Comparison of ENCODE assay signal across 1 cellular context in genomic region chr17:75846701-75847594, GRCh38.
TF ChIP-seq lines count a peak whose summit lies in the region.

No MANE protein-coding gene starts in this region.

TF ChIP-seq in HepG2, 621 proteins besides CTCF, POLR2A, EP300 and RAD21 (continued from another document):
- TF ChIP-seq SSRP1 (CRISPR knock-in tag; IDR thresholded peaks at IDR 0.05): peak; percentile 73; the same call in 1 of the 2 replicates
- no peak for TF ChIP-seq PRDM4 (CRISPR knock-in tag; IDR thresholded peaks at IDR 0.05; ENCODE audit: borderline replicate concordance)
- no peak for TF ChIP-seq GABPA (IDR thresholded peaks at IDR 0.05; ENCODE audit: low read depth, low read length)
- TF ChIP-seq GABPA (CRISPR knock-in tag; IDR thresholded peaks at IDR 0.05; ENCODE audit: low read depth): no peak
- no peak for TF ChIP-seq ZNF777 (CRISPR knock-in tag; IDR thresholded peaks at IDR 0.05)
- TF ChIP-seq ZFYVE20 (CRISPR knock-in tag; IDR thresholded peaks at IDR 0.05; ENCODE audit: borderline replicate concordance, low read depth): no peak
- no peak for TF ChIP-seq MTF1 (CRISPR knock-in tag; IDR thresholded peaks at IDR 0.05)
- TF ChIP-seq LCORL (IDR thresholded peaks at IDR 0.05): no peak
- TF ChIP-seq LCORL (CRISPR knock-in tag; IDR thresholded peaks at IDR 0.05): peak; percentile 98
- TF ChIP-seq SIN3A (IDR thresholded peaks at IDR 0.05; ENCODE audit: borderline replicate concordance, low read depth, low read length): no peak
- no peak for TF ChIP-seq SP1 (IDR thresholded peaks at IDR 0.05)
- TF ChIP-seq SP1 (CRISPR knock-in tag; IDR thresholded peaks at IDR 0.05): peak; percentile 77; the same call in 1 of the 2 replicates
- TF ChIP-seq ZZZ3 (CRISPR knock-in tag; IDR thresholded peaks at IDR 0.05; ENCODE audit: borderline replicate concordance): peak; percentile 66; the same call in 1 of the 2 replicates
- TF ChIP-seq ZNF83 (CRISPR knock-in tag; IDR thresholded peaks at IDR 0.05; ENCODE audit: borderline replicate concordance): peak; percentile 95; the same call in 1 of the 2 replicates
- peak; percentile 89 for TF ChIP-seq ZNF430 (CRISPR knock-in tag; IDR thresholded peaks at IDR 0.05)
- peak; percentile 47; the same call in 1 of the 2 replicates for TF ChIP-seq ZNF12 (CRISPR knock-in tag; IDR thresholded peaks at IDR 0.05)
- peak; percentile 92 for TF ChIP-seq ARNTL (CRISPR knock-in tag; IDR thresholded peaks at IDR 0.05)
- TF ChIP-seq HDAC6 (IDR thresholded peaks at IDR 0.05; ENCODE audit: low read depth, low read length): no peak
- TF ChIP-seq TRIM24 (CRISPR knock-in tag; IDR thresholded peaks at IDR 0.05): 0 out of 2 replicates have a peak, but pooled peaks have one; percentile 31
- TF ChIP-seq ZMYM3 (CRISPR knock-in tag; IDR thresholded peaks at IDR 0.05): no peak
- TF ChIP-seq PCBP2 (optimal IDR thresholded peaks at IDR 0.05; ENCODE audit: low read depth, low read length, poor library complexity, severe bottlenecking): no peak
- peak; percentile 83 for TF ChIP-seq CCDC6 (CRISPR knock-in tag; IDR thresholded peaks at IDR 0.05)
- peak; percentile 87 for TF ChIP-seq GFI1 (CRISPR knock-in tag; IDR thresholded peaks at IDR 0.05; ENCODE audit: borderline replicate concordance)
- 0 out of 2 replicates have a peak, but pooled peaks have one; percentile 57 for TF ChIP-seq GTF3A (CRISPR knock-in tag; conservative IDR thresholded peaks at IDR 0.05)
- no peak for TF ChIP-seq RELA (CRISPR knock-in tag; IDR thresholded peaks at IDR 0.05)
- TF ChIP-seq ZNF441 (CRISPR knock-in tag; IDR thresholded peaks at IDR 0.05; ENCODE audit: borderline replicate concordance): peak; percentile 57; the same call in 1 of the 2 replicates
- no peak for TF ChIP-seq NFIB (CRISPR knock-in tag; IDR thresholded peaks at IDR 0.05; ENCODE audit: borderline replicate concordance)
- TF ChIP-seq ZNF503 (CRISPR knock-in tag; IDR thresholded peaks at IDR 0.05): peak; percentile 97
- TF ChIP-seq ZBTB26 (CRISPR knock-in tag; IDR thresholded peaks at IDR 0.05; ENCODE audit: borderline replicate concordance): peak; percentile 75
- TF ChIP-seq PHF8 (CRISPR knock-in tag; IDR thresholded peaks at IDR 0.05): peak; percentile 51; the same call in 1 of the 2 replicates
- 0 out of 2 replicates have a peak, but pooled peaks have one; percentile 45 for TF ChIP-seq YEATS2 (CRISPR knock-in tag; IDR thresholded peaks at IDR 0.05; ENCODE audit: borderline replicate concordance)
- TF ChIP-seq ZFY (CRISPR knock-in tag; IDR thresholded peaks at IDR 0.05): peak; percentile 84
- TF ChIP-seq ZBTB38 (CRISPR knock-in tag; IDR thresholded peaks at IDR 0.05): peak; percentile 88
- peak; percentile 45 for TF ChIP-seq SIX1 (CRISPR knock-in tag; IDR thresholded peaks at IDR 0.05; ENCODE audit: borderline replicate concordance)
- TF ChIP-seq ZNF674 (CRISPR knock-in tag; IDR thresholded peaks at IDR 0.05; ENCODE audit: low read depth): no peak
- TF ChIP-seq ZSCAN29 (CRISPR knock-in tag; conservative IDR thresholded peaks at IDR 0.05): peak; percentile 85
- no peak; the same call in 1 of the 2 replicates for TF ChIP-seq ZNF34 (CRISPR knock-in tag; IDR thresholded peaks at IDR 0.05; ENCODE audit: borderline replicate concordance)
- no peak for TF ChIP-seq ZNF17 (CRISPR knock-in tag; IDR thresholded peaks at IDR 0.05)
- peak; percentile 83; the same call in 1 of the 2 replicates for TF ChIP-seq ZFP90 (CRISPR knock-in tag; IDR thresholded peaks at IDR 0.05; ENCODE audit: borderline replicate concordance)
- TF ChIP-seq XBP1 (CRISPR knock-in tag; IDR thresholded peaks at IDR 0.05): no peak
- TF ChIP-seq ZNF670 (CRISPR knock-in tag; IDR thresholded peaks at IDR 0.05; ENCODE audit: borderline replicate concordance): no peak
- peak; percentile 93 for TF ChIP-seq TCF7 (IDR thresholded peaks at IDR 0.05; ENCODE audit: low read depth)
- TF ChIP-seq ARID2 (CRISPR knock-in tag; IDR thresholded peaks at IDR 0.05; ENCODE audit: borderline replicate concordance): no peak
- no peak; the same call in none of the 2 replicates for TF ChIP-seq KDM4B (CRISPR knock-in tag; IDR thresholded peaks at IDR 0.05)
- TF ChIP-seq BHLHE40 (IDR thresholded peaks at IDR 0.05; ENCODE audit: low read length): peak; percentile 62; the same call in 1 of the 2 replicates
- peak; percentile 87 for TF ChIP-seq ZEB1 (IDR thresholded peaks at IDR 0.05; ENCODE audit: insufficient replicate concordance, low read depth)
- TF ChIP-seq ZNF652 (CRISPR knock-in tag; IDR thresholded peaks at IDR 0.05; ENCODE audit: borderline replicate concordance, low read depth): no peak
- TF ChIP-seq ZNF660 (CRISPR knock-in tag; IDR thresholded peaks at IDR 0.05; ENCODE audit: borderline replicate concordance, low read depth): no peak
- TF ChIP-seq ZNF605 (CRISPR knock-in tag; IDR thresholded peaks at IDR 0.05): peak; percentile 92
- TF ChIP-seq ZNF138 (CRISPR knock-in tag; IDR thresholded peaks at IDR 0.05; ENCODE audit: low read depth): peak; percentile 92; the same call in 1 of the 2 replicates
- TF ChIP-seq TFE3 (CRISPR knock-in tag; IDR thresholded peaks at IDR 0.05): peak; percentile 60; the same call in 1 of the 2 replicates
- peak; percentile 90 for TF ChIP-seq HNF4A (CRISPR knock-in tag; IDR thresholded peaks at IDR 0.05)
- peak; percentile 68; the same call in 1 of the 2 replicates for TF ChIP-seq ZNF343 (CRISPR knock-in tag; IDR thresholded peaks at IDR 0.05)
- TF ChIP-seq HBP1 (CRISPR knock-in tag; IDR thresholded peaks at IDR 0.05; ENCODE audit: low read depth): peak; percentile 39; the same call in 1 of the 2 replicates
- TF ChIP-seq ZNF850 (CRISPR knock-in tag; conservative IDR thresholded peaks at IDR 0.05): no peak
- TF ChIP-seq TRAFD1 (CRISPR knock-in tag; IDR thresholded peaks at IDR 0.05; ENCODE audit: borderline replicate concordance): no peak
- TF ChIP-seq ZNF746 (CRISPR knock-in tag; IDR thresholded peaks at IDR 0.05): peak; percentile 65; the same call in 1 of the 2 replicates
- TF ChIP-seq ZNF496 (CRISPR knock-in tag; IDR thresholded peaks at IDR 0.05; ENCODE audit: insufficient replicate concordance): no peak
- TF ChIP-seq KDM5B (CRISPR knock-in tag; IDR thresholded peaks at IDR 0.05; ENCODE audit: borderline replicate concordance): peak; percentile 85
- no peak for TF ChIP-seq ADNP (CRISPR knock-in tag; IDR thresholded peaks at IDR 0.05)
- TF ChIP-seq ZNF350 (CRISPR knock-in tag; IDR thresholded peaks at IDR 0.05; ENCODE audit: borderline replicate concordance, low read depth): peak; percentile 95
- TF ChIP-seq DMTF1 (CRISPR knock-in tag; IDR thresholded peaks at IDR 0.05): no peak
- TF ChIP-seq TEAD2 (CRISPR knock-in tag; IDR thresholded peaks at IDR 0.05): 0 out of 2 replicates have a peak, but pooled peaks have one; percentile 41
- peak; percentile 20; the same call in 1 of the 2 replicates for TF ChIP-seq ZNF143 (CRISPR knock-in tag; IDR thresholded peaks at IDR 0.05)
- peak; percentile 28; the same call in 1 of the 2 replicates for TF ChIP-seq CEBPG (CRISPR knock-in tag; IDR thresholded peaks at IDR 0.05)
